Comparison of ENCODE assay signal across 8 cellular contexts in the genomic region with DNA sequence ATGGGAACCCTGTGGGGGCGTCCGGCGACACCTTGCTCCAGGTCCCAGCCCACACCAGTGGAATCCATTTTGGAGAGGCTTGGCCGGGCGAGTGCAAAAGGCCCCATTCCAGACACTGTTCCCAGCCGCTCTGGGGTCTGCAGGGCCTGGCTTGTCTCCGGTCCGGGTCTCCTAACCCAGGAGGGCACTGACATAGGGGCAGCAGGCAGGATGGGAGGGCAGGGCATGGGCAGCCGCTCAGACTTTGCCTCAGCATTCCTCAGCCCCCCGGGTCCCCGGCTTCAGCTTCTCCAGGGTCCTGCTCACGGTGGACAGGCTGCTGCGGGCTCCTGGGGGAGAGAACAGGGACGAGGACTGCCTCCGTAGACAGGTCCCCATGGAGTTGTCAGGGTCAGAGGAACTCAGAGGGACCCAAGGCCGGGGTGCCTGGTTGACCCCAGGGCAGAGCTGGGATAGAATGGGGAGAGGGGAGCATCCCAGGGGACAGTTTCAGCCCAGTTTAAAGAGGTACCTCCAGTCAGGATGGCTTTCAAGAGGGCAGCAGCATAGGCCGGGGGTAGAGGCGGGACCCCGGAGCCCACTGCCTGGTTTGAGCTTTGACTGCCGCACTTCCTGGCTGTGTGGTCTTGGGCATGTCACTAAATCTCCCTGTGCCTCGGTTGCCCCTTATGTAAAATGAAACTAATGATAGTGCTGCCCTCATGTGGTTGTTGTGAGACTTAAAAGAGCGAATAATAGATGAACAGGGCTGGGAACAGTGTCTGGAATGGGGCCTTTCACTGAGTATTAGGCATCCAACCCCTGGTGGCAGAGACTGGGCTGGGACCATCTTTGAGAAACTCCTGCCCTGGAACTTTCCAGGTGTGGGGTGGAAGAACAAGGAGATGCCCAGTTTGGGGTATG. TPM values are rescaled to one million over a fixed set of nuclear protein-coding genes. Genes with fewer than 3 reads are reported as not detected.
A peak's percentile ranks its signal among the peaks of the same experiment; 100 is the strongest.
DNase-seq lines count a peak whose midpoint lies in the region; ATAC-seq, FAIRE-seq and TF ChIP-seq lines count a peak whose summit lies in the region.

No MANE protein-coding gene starts in this region.

- no peaks in the 10 kb centered on the region for H3K36me3 ChIP-seq in osteoblast (ENCODE audit: insufficient read depth, low read length)

- H3K4me2 ChIP-seq in osteoblast (ENCODE audit: insufficient read depth, low read length), result peak overlapping the region; percentile 69

- H3K27ac ChIP-seq in C4-2B (no peak overlapping the region), osteoblast (ENCODE audit: low read depth, low read length) (no peak overlapping the region)

- H3K4me3 ChIP-seq in epithelial cell of esophagus (ENCODE audit: low read length) (no peak overlapping the region), osteoblast (ENCODE audit: insufficient read depth, low read length) (peak overlapping the region; percentile 38)

- peak; percentile 80 for TF ChIP-seq CTCF in C4-2B (conservative IDR thresholded peaks at IDR 0.05)
- TF ChIP-seq CTCF in epithelial cell of esophagus (IDR thresholded peaks at IDR 0.05; ENCODE audit: insufficient read depth, low read depth, low read length, missing control alignments), result peak; percentile 54
- TF ChIP-seq CTCF in osteoblast (IDR thresholded peaks at IDR 0.05; ENCODE audit: extremely low read depth, low read depth, low read length), result peak; percentile 64

- H2AFZ ChIP-seq in osteoblast (ENCODE audit: low read length), result peak overlapping the region; percentile 74

- no peaks in the 10 kb centered on the region for H4K20me1 ChIP-seq in osteoblast (ENCODE audit: insufficient read depth, low read length)

- no peaks in the 10 kb centered on the region for H3K9me3 ChIP-seq in osteoblast (ENCODE audit: low read depth, low read length)

- peak; percentile 86 for FAIRE-seq in GM19239 (lab: Jason Lieb, UNC)

- peaks cover 2% of the 10 kb centered on the region for H3K4me1 ChIP-seq in osteoblast (ENCODE audit: insufficient read depth, low read length)

- H3K27me3 ChIP-seq in osteoblast (ENCODE audit: insufficient read depth, low read length), result peaks cover 48% of the 10 kb centered on the region

- DNase-seq in GM19239 (ENCODE audit: insufficient read length, low spot score) (no peak), RPMI7951 (ENCODE audit: low read depth) (peak; percentile 47), epithelial cell of esophagus (ENCODE audit: low read depth) (peak; percentile 63), osteoblast (ENCODE audit: insufficient read length, low spot score, missing footprints) (peak; percentile 94), amygdala (lab: John Stamatoyannopoulos, UW) (no peak)

- no peaks in the 10 kb centered on the region for H3K79me2 ChIP-seq in osteoblast (ENCODE audit: insufficient read depth, low read length)

- ATAC-seq in HG03457 (IDR thresholded peaks at IDR 0.05; ENCODE audit: unreplicated experiment) (no peak), HG03280 (IDR thresholded peaks at IDR 0.05; ENCODE audit: unreplicated experiment) (no peak)

RNA-seq across cellular contexts. Expression of gene KNCN, which starts 3.7 kb away (rescaled TPM):
- not detected in 2 replicates for total RNA-seq in RPMI7951 (2014; rRNA removed; shearing (Covaris generic))
- total RNA-seq in osteoblast, result not detected in 2 replicates

RNA-seq across cellular contexts. Expression of gene MKNK1, which starts 56.3 kb away (rescaled TPM):
- 16.7 and 16.8 TPM in 2 replicates for total RNA-seq in RPMI7951 (2014; rRNA removed; shearing (Covaris generic))
- total RNA-seq in osteoblast, result 25.9 and 31.8 TPM in 2 replicates

RNA-seq across cellular contexts. Expression of gene DMBX1, which starts 58.1 kb away (rescaled TPM):
- not detected in 2 replicates for total RNA-seq in RPMI7951 (2014; rRNA removed; shearing (Covaris generic))
- not detected in 2 replicates for total RNA-seq in osteoblast

Comparison
In these comparisons a context has a peak if more than half of its experiments do, and no peak if none do; other contexts are left out.
1. DNase-seq: peak in RPMI7951 (single experiment), epithelial cell of esophagus (single experiment) and osteoblast (single experiment); none in GM19239 (single experiment) and amygdala (0 of 56).
2. Peak in every context shown above with its lines, with median percentiles within 50 percentile points of each other: CTCF ChIP-seq.